In the genomic region with DNA sequence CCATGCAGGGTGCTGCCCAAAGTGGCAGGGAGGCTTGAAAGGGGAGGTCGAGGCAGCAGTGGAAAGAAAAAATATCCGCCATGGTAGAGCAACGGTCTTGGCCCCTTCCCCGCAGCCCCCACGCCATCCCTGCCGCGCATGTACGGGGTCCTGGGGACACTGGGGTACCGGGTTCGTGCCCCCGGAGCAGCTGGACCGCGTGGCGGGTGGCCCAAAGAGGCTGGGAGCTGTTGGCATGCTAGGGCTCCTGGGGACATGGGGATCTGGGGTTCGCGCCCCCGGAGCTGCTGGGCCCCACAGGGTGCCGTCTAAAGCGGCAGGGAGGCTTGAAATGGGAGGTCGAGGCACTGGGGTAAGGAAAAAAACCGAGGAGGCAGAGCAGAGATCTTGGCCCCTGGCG, we compare ENCODE assay signal across 36 cellular contexts.
"Had no signal": no experiment of that assay in that cellular context is flagged by ENCODE, and none has a peak within 500 bp of the region (broad histone marks: within the 10 kb centered on the region; RNA-seq: fewer than 3 reads in every experiment).

No MANE protein-coding gene starts in this region.

- H3K27me3 Mint-ChIP-seq: activated naive CD4-positive, alpha-beta T cell treated with anti-CD3 and anti-CD28 coated beads, Interleukin-2, amount 10 ng/mL, durations not matched to agents 7 days and 5 days; activated naive CD4-positive, alpha-beta T cell treated with anti-CD3 and anti-CD28 coated beads, Interleukin-2, amount 50 U/mL, for 24 hours; activated naive CD8-positive, alpha-beta T cell treated with anti-CD3 and anti-CD28 coated beads for 36 hours; activated naive CD8-positive, alpha-beta T cell treated with anti-CD3 and anti-CD28 coated beads, Interleukin-2, amount 10 ng/mL, durations not matched to agents 7 days and 5 days; activated naive CD8-positive, alpha-beta T cell treated with anti-CD3 and anti-CD28 coated beads, Interleukin-2, amount 50 U/mL, for 24 hours; activated T-helper 17 cell treated with anti-CD3 and anti-CD28 coated beads, Interleukin-2, amount 50 U/mL, for 72 hours; brain; central memory CD8-positive, alpha-beta T cell had no signal

- H3K27ac ChIP-seq: adrenal gland, ascending aorta, body of pancreas, brain microvascular endothelial cell, breast epithelium, cardiac muscle cell had no signal

- H3K4me1 Mint-ChIP-seq: activated naive CD4-positive, alpha-beta T cell treated with anti-CD3 and anti-CD28 coated beads, Interleukin-2, amount 10 ng/mL, durations not matched to agents 7 days and 5 days; activated naive CD4-positive, alpha-beta T cell treated with anti-CD3 and anti-CD28 coated beads, Interleukin-2, amount 50 U/mL, for 24 hours; activated naive CD8-positive, alpha-beta T cell treated with anti-CD3 and anti-CD28 coated beads for 36 hours; activated naive CD8-positive, alpha-beta T cell treated with anti-CD3 and anti-CD28 coated beads, Interleukin-2, amount 10 ng/mL, durations not matched to agents 7 days and 5 days; activated naive CD8-positive, alpha-beta T cell treated with anti-CD3 and anti-CD28 coated beads, Interleukin-2, amount 50 U/mL, for 24 hours; activated T-helper 17 cell treated with anti-CD3 and anti-CD28 coated beads, Interleukin-2, amount 50 U/mL, for 72 hours; brain; central memory CD8-positive, alpha-beta T cell had no signal

- H3K27ac Mint-ChIP-seq: activated naive CD4-positive, alpha-beta T cell treated with anti-CD3 and anti-CD28 coated beads for 36 hours; activated naive CD4-positive, alpha-beta T cell treated with anti-CD3 and anti-CD28 coated beads, Interleukin-2, amount 10 ng/mL, durations not matched to agents 7 days and 5 days; activated naive CD4-positive, alpha-beta T cell treated with anti-CD3 and anti-CD28 coated beads, Interleukin-2, amount 50 U/mL, for 24 hours; activated naive CD4-positive, alpha-beta T cell treated with anti-CD3 and anti-CD28 coated beads, Interleukin-2, amount 50 U/mL, for 72 hours; activated naive CD8-positive, alpha-beta T cell; activated naive CD8-positive, alpha-beta T cell treated with anti-CD3 and anti-CD28 coated beads for 36 hours; activated naive CD8-positive, alpha-beta T cell treated with anti-CD3 and anti-CD28 coated beads, Interleukin-2, amount 10 ng/mL, durations not matched to agents 7 days and 5 days; activated naive CD8-positive, alpha-beta T cell treated with anti-CD3 and anti-CD28 coated beads, Interleukin-2, amount 50 U/mL, for 24 hours; activated T-cell treated with anti-CD3 and anti-CD28 coated beads, Interleukin-2, amount 50 U/mL, for 72 hours; activated T-helper 1 cell treated with anti-CD3 and anti-CD28 coated beads, Interleukin-12 subunit alpha, Interleukin-12 subunit beta, Interleukin-2, Interleukin-4 antibody, amounts not matched to agents 30 ng/mL and 10 ng/mL and 1 ng/mL, durations not matched to agents 14 hours and 24 hours and 36 hours; activated T-helper 17 cell treated with anti-CD3 and anti-CD28 coated beads, Interleukin-2, amount 50 U/mL, for 72 hours; activated T-helper 2 cell treated with anti-CD3 and anti-CD28 coated beads, Interferon-gamma antibody, Interleukin-2, Interleukin-4, amounts not matched to agents 10 μg/mL and 5 μg/mL and 100 μg/mL, durations not matched to agents 14 hours and 24 hours and 36 hours; brain had no signal

- H3K9me3 ChIP-seq: adrenal gland, ascending aorta had no signal

- H3K27me3 ChIP-seq: ascending aorta, body of pancreas, brain microvascular endothelial cell, cardiac muscle cell had no signal

- H3K36me3 Mint-ChIP-seq: activated naive CD4-positive, alpha-beta T cell treated with anti-CD3 and anti-CD28 coated beads, Interleukin-2, amount 10 ng/mL, durations not matched to agents 7 days and 5 days; activated naive CD4-positive, alpha-beta T cell treated with anti-CD3 and anti-CD28 coated beads, Interleukin-2, amount 50 U/mL, for 24 hours; activated naive CD8-positive, alpha-beta T cell; activated naive CD8-positive, alpha-beta T cell treated with anti-CD3 and anti-CD28 coated beads for 36 hours; activated naive CD8-positive, alpha-beta T cell treated with anti-CD3 and anti-CD28 coated beads, Interleukin-2, amount 10 ng/mL, durations not matched to agents 7 days and 5 days; brain had no signal

- H3K4me1 ChIP-seq: adrenal gland, ascending aorta, body of pancreas, breast epithelium had no signal

- H3K36me3 ChIP-seq: adrenal gland, ascending aorta, brain microvascular endothelial cell, breast epithelium, cardiac muscle cell had no signal

- H3K4me3 Mint-ChIP-seq: activated naive CD4-positive, alpha-beta T cell treated with anti-CD3 and anti-CD28 coated beads for 36 hours; activated naive CD4-positive, alpha-beta T cell treated with anti-CD3 and anti-CD28 coated beads, Interleukin-2, amount 10 ng/mL, durations not matched to agents 7 days and 5 days; activated naive CD4-positive, alpha-beta T cell treated with anti-CD3 and anti-CD28 coated beads, Interleukin-2, amount 50 U/mL, for 24 hours; activated naive CD8-positive, alpha-beta T cell; activated naive CD8-positive, alpha-beta T cell treated with anti-CD3 and anti-CD28 coated beads for 36 hours; activated naive CD8-positive, alpha-beta T cell treated with anti-CD3 and anti-CD28 coated beads, Interleukin-2, amount 10 ng/mL, durations not matched to agents 7 days and 5 days; activated naive CD8-positive, alpha-beta T cell treated with anti-CD3 and anti-CD28 coated beads, Interleukin-2, amount 50 U/mL, for 24 hours; activated T-cell treated with anti-CD3 and anti-CD28 coated beads, Interleukin-2, amount 50 U/mL, for 4 hours; activated T-cell treated with anti-CD3 and anti-CD28 coated beads, Interleukin-2, amount 50 U/mL, for 72 hours; activated T-helper 1 cell treated with anti-CD3 and anti-CD28 coated beads, Interleukin-12 subunit alpha, Interleukin-12 subunit beta, Interleukin-2, Interleukin-4 antibody, amounts not matched to agents 30 ng/mL and 10 ng/mL and 1 ng/mL, durations not matched to agents 14 hours and 24 hours and 36 hours; activated T-helper 17 cell treated with anti-CD3 and anti-CD28 coated beads, Interleukin-2, amount 50 U/mL, for 72 hours; brain; central memory CD8-positive, alpha-beta T cell had no signal

- H3K4me3 ChIP-seq: adrenal gland, ascending aorta, body of pancreas, breast epithelium, cardiac muscle cell had no signal

- H3K9me3 Mint-ChIP-seq: activated naive CD4-positive, alpha-beta T cell treated with anti-CD3 and anti-CD28 coated beads, Interleukin-2, amount 50 U/mL, for 24 hours; activated naive CD8-positive, alpha-beta T cell treated with anti-CD3 and anti-CD28 coated beads for 36 hours; activated naive CD8-positive, alpha-beta T cell treated with anti-CD3 and anti-CD28 coated beads, Interleukin-2, amount 10 ng/mL, durations not matched to agents 7 days and 5 days; activated naive CD8-positive, alpha-beta T cell treated with anti-CD3 and anti-CD28 coated beads, Interleukin-2, amount 50 U/mL, for 24 hours; activated T-cell treated with anti-CD3 and anti-CD28 coated beads, Interleukin-2, amount 50 U/mL, for 4 hours had no signal

- DNase-seq: activated effector memory CD4-positive, alpha-beta T cell treated with anti-CD3 and anti-CD28 coated beads, Interleukin-2, amount 50 U/mL, for 16 hours; activated effector memory CD4-positive, alpha-beta T cell treated with Interleukin-2 at 50 U/mL for 16 hours; activated gamma-delta T cell; activated gamma-delta T cell treated with Interleukin-2 at 50 U/mL for 16 hours; activated naive CD4-positive, alpha-beta T cell; activated naive CD4-positive, alpha-beta T cell treated with anti-CD3 and anti-CD28 coated beads for 36 hours; activated naive CD4-positive, alpha-beta T cell treated with anti-CD3 and anti-CD28 coated beads, Interleukin-2, amount 10 ng/mL, durations not matched to agents 7 days and 5 days; activated naive CD4-positive, alpha-beta T cell treated with anti-CD3 and anti-CD28 coated beads, Interleukin-2, amount 50 U/mL, for 16 hours; activated naive CD4-positive, alpha-beta T cell treated with Interleukin-2 at 50 U/mL for 16 hours; activated naive CD8-positive, alpha-beta T cell treated with anti-CD3 and anti-CD28 coated beads for 36 hours; activated naive CD8-positive, alpha-beta T cell treated with anti-CD3 and anti-CD28 coated beads, Interleukin-2, amount 10 ng/mL, durations not matched to agents 7 days and 5 days; activated naive CD8-positive, alpha-beta T cell treated with anti-CD3 and anti-CD28 coated beads, Interleukin-2, amount 50 U/mL, for 24 hours; activated T-cell treated with anti-CD3 and anti-CD28 coated beads, Interleukin-2, amount 50 U/mL, for 4 hours; activated T-cell treated with anti-CD3 and anti-CD28 coated beads, Interleukin-2, amount 50 U/mL, for 48 hours; activated T-cell treated with anti-CD3 and anti-CD28 coated beads, Interleukin-2, amount 50 U/mL, for 72 hours; adrenal gland; amniotic stem cell; amygdala; anterior cingulate cortex; aorta; body of pancreas; brain microvascular endothelial cell; caudate nucleus; central memory CD4-positive, alpha-beta T cell; cerebellar nuclear complex had no signal
